9 cellular contexts compared by ENCODE assay signal in genomic region chr15:80991446-80991845, GRCh38. TPM values are rescaled to one million over a fixed set of nuclear protein-coding genes. Genes with fewer than 3 reads are reported as not detected.
DNase-seq lines count a peak whose midpoint lies in the region; ATAC-seq and TF ChIP-seq lines count a peak whose summit lies in the region.
"Had no signal": no experiment of that assay in that cellular context is flagged by ENCODE, and none has a peak within 500 bp of the region (broad histone marks: within the 10 kb centered on the region; RNA-seq: fewer than 3 reads in every experiment).

No MANE protein-coding gene starts in this region.

- no peaks in the 10 kb centered on the region for H3K27me3 Mint-ChIP-seq in activated CD8-positive, alpha-beta T cell treated with anti-CD3 and anti-CD28 coated beads for 36 hours

- H3K4me3 ChIP-seq in right cardiac atrium (ENCODE audit: low read length) (no peak overlapping the region), thyroid gland (replicated peaks in 1 of 3) (no peak overlapping the region)

- H3K4me1 ChIP-seq in right cardiac atrium (ENCODE audit: control insufficient read depth, insufficient read depth, low read length): peaks cover 13% of the 10 kb centered on the region
- peaks cover 30 to 35% of the 10 kb centered on the region in 2 donors for H3K4me1 ChIP-seq in thyroid gland

- POLR2A ChIA-PET in activated CD8-positive, alpha-beta T cell treated with anti-CD3 and anti-CD28 coated beads for 36 hours (lab: Charles Lee): interaction anchor here (2.6 kb wide), 1 partner anchor 10 kb away, joined by 29 read pairs; the partner anchor contains the start of gene TLNRD1

- WGBS in right cardiac atrium: 38% methylated on average over 4 of the region's 4 CpGs
- 68 to 69% methylated on average over 4 of the region's 4 CpGs for WGBS in thyroid gland, 2 donors

- H3K4me1 Mint-ChIP-seq in activated CD8-positive, alpha-beta T cell treated with anti-CD3 and anti-CD28 coated beads for 36 hours (ENCODE audit: low read depth): peaks cover 34% of the 10 kb centered on the region

- H3K36me3 Mint-ChIP-seq in activated CD8-positive, alpha-beta T cell treated with anti-CD3 and anti-CD28 coated beads for 36 hours (ENCODE audit: low read depth): peaks cover 19% of the 10 kb centered on the region

- no peaks in the 10 kb centered on the region for H3K36me3 ChIP-seq in thyroid gland

- H3K27me3 ChIP-seq in right cardiac atrium (ENCODE audit: control insufficient read depth, insufficient read depth) (no peaks in the 10 kb centered on the region), thyroid gland (no peaks in the 10 kb centered on the region)

- DNase-seq in activated CD4-positive, alpha-beta T cell treated with anti-CD3 and anti-CD28 coated beads for 48 hours: peak; percentile 37
- no peak for DNase-seq in activated CD4-positive, alpha-beta T cell treated with anti-CD3 and anti-CD28 coated beads, Interleukin-2, amount 50 U/mL, for 48 hours
- DNase-seq in activated CD8-positive, alpha-beta T cell treated with anti-CD3 and anti-CD28 coated beads for 36 hours: peak; percentile 58
- peak; percentile 68 to 85 (median 79) for DNase-seq in right cardiac atrium
- DNase-seq in thyroid gland: no peak
- DNase-seq in mesenteric fat pad (ENCODE audit: low spot score): no peak
- no peak for DNase-seq in cerebellum (ENCODE audit: low spot score)
- DNase-seq: activated naive CD4-positive, alpha-beta T cell had no signal

- intact Hi-C loops in activated CD8-positive, alpha-beta T cell treated with anti-CD3 and anti-CD28 coated beads for 36 hours (cut with micrococcal nuclease): loop anchor here (10.0 kb wide), 3 partner anchors 113 to 303 kb away; no protein-coding TSS in a partner anchor
- intact Hi-C loops in right cardiac atrium (cut with DNase I): loop anchor here in 2 of 4 donors (10.0 kb wide), 2 partner anchors 113 to 273 kb away; no protein-coding TSS in a partner anchor
- intact Hi-C loops in thyroid gland (cut with DNase I): no loop called here

- peak; percentile 10 for ATAC-seq in activated CD8-positive, alpha-beta T cell treated with anti-CD3 and anti-CD28 coated beads for 36 hours
- ATAC-seq in right cardiac atrium (peak; percentile 48 to 57), GM21360 (IDR thresholded peaks at IDR 0.05; ENCODE audit: unreplicated experiment) (no peak)

- no peak for TF ChIP-seq POLR2A in thyroid gland (IDR thresholded peaks at IDR 0.05)

- no peak overlapping the region for H3K4me3 Mint-ChIP-seq in activated CD8-positive, alpha-beta T cell treated with anti-CD3 and anti-CD28 coated beads for 36 hours

- CTCF ChIA-PET in activated CD8-positive, alpha-beta T cell treated with anti-CD3 and anti-CD28 coated beads for 36 hours (lab: Charles Lee): interaction anchor here (0.9 to 2.3 kb wide), 8 partner anchors 8 to 283 kb away, joined by 3 to 21 read pairs (median 4); partner anchors contain the start of gene TLNRD1

- H3K27ac ChIP-seq in right cardiac atrium (ENCODE audit: low read length) (peak overlapping the region; percentile 89), thyroid gland (peak overlapping the region; percentile 39 to 97 (median 96))

- no peak overlapping the region for H3K27ac Mint-ChIP-seq in activated CD8-positive, alpha-beta T cell treated with anti-CD3 and anti-CD28 coated beads for 36 hours

- H3K9me3 ChIP-seq in right cardiac atrium (ENCODE audit: control insufficient read depth, low read length): no peaks in the 10 kb centered on the region
- no peaks in the 10 kb centered on the region for H3K9me3 ChIP-seq in thyroid gland

- TF ChIP-seq CTCF in activated CD8-positive, alpha-beta T cell treated with anti-CD3 and anti-CD28 coated beads for 36 hours (IDR thresholded peaks at IDR 0.05): no peak
- TF ChIP-seq CTCF in thyroid gland (IDR thresholded peaks at IDR 0.05): no peak

- no peaks in the 10 kb centered on the region for H3K9me3 Mint-ChIP-seq in activated CD8-positive, alpha-beta T cell treated with anti-CD3 and anti-CD28 coated beads for 36 hours

RNA-seq across cellular contexts. Expression of gene MESD, which starts 1.8 kb away (rescaled TPM):
- total RNA-seq in activated CD8-positive, alpha-beta T cell treated with anti-CD3 and anti-CD28 coated beads for 36 hours: 10 to 100 TPM; 15.8 to 16.5 TPM
- total RNA-seq in right cardiac atrium (10 to 100 TPM; 15.7 to 18.9 (median 17.3) TPM), thyroid gland (10 to 100 TPM; 53.7 to 74.6 (median 70.9) TPM), mesenteric fat pad (30.2 TPM), cerebellum (22.1 TPM)
- polyA plus RNA-seq in right cardiac atrium: 13.2 TPM

RNA-seq across cellular contexts. Expression of gene TLNRD1, which starts 9.3 kb away (rescaled TPM):
- 10 to 100 TPM; 19.3 to 20.1 TPM for total RNA-seq in activated CD8-positive, alpha-beta T cell treated with anti-CD3 and anti-CD28 coated beads for 36 hours
- total RNA-seq in right cardiac atrium (10 to 100 TPM in 1 of 4 donors, 1 to 10 TPM in 3; 6.7 to 17.2 (median 7.3) TPM), thyroid gland (10 to 100 TPM; 11.8 to 25.5 (median 19.4) TPM), mesenteric fat pad (43.1 TPM), cerebellum (8.3 TPM)
- polyA plus RNA-seq in right cardiac atrium: 4.8 TPM

Comparison
In these comparisons a context has a peak if more than half of its experiments do, and no peak if none do; other contexts are left out.
1. DNase-seq: peak in activated CD4-positive, alpha-beta T cell treated with anti-CD3 and anti-CD28 coated beads for 48 hours (single experiment), activated CD8-positive, alpha-beta T cell treated with anti-CD3 and anti-CD28 coated beads for 36 hours (single experiment) and right cardiac atrium (3 of 3); none in activated CD4-positive, alpha-beta T cell treated with anti-CD3 and anti-CD28 coated beads, Interleukin-2, amount 50 U/mL, for 48 hours (0 of 2), thyroid gland (0 of 2), mesenteric fat pad (single experiment) and cerebellum (single experiment).